8 cellular contexts compared by ENCODE assay signal in genomic region chr12:54173066-54173726, GRCh38. TPM values are rescaled to one million over a fixed set of nuclear protein-coding genes. Genes with fewer than 3 reads are reported as not detected.
DNase-seq lines count a peak whose midpoint lies in the region; ATAC-seq, FAIRE-seq and TF ChIP-seq lines count a peak whose summit lies in the region.

No MANE protein-coding gene starts in this region.

- no peaks in the 10 kb centered on the region for H3K9me3 ChIP-seq in naive thymus-derived CD4-positive, alpha-beta T cell (ENCODE audit: control insufficient read depth in 2 of 3, low read length in 3 of 3)

- CTCF ChIA-PET in naive thymus-derived CD4-positive, alpha-beta T cell (lab: Charles Lee) = no interaction called here

- peak; percentile 56 for ATAC-seq in naive thymus-derived CD4-positive, alpha-beta T cell
- ATAC-seq in HG03175 (IDR thresholded peaks at IDR 0.05; ENCODE audit: unreplicated experiment) = no peak

- H3K4me3 ChIP-seq in NB4 (ENCODE audit: low read depth, low read length) = peak overlapping the region; percentile 9
- H3K4me3 ChIP-seq in epithelial cell of proximal tubule (ENCODE audit: low read depth, low read length) = peak overlapping the region; percentile 33
- peak overlapping the region; percentile 38 for H3K4me3 ChIP-seq in naive thymus-derived CD4-positive, alpha-beta T cell (ENCODE audit: low read length)

- POLR2A ChIA-PET in naive thymus-derived CD4-positive, alpha-beta T cell (lab: Charles Lee) = no interaction called here

- TF ChIP-seq CTCF in NB4 (IDR thresholded peaks at IDR 0.05; ENCODE audit: low read depth, low read length) (no peak), epithelial cell of proximal tubule (conservative IDR thresholded peaks at IDR 0.05; ENCODE audit: low read depth, low read length) (no peak)

- H3K27ac Mint-ChIP-seq in activated CD4-positive, alpha-beta T cell treated with anti-CD3 and anti-CD28 coated beads, Interleukin-2, amount 10 ng/mL, durations not matched to agents 24 days and 14 days = no peak overlapping the region
- no peak overlapping the region for H3K27ac Mint-ChIP-seq in naive thymus-derived CD4-positive, alpha-beta T cell

- intact Hi-C loops in activated CD4-positive, alpha-beta T cell treated with anti-CD3 and anti-CD28 coated beads, Interleukin-2, amount 10 ng/mL, durations not matched to agents 24 days and 14 days (cut with micrococcal nuclease) = no loop called here
- intact Hi-C loops in naive thymus-derived CD4-positive, alpha-beta T cell (cut with micrococcal nuclease) = no loop called here

- DNase-seq in D341Med (ENCODE audit: low spot score) (peak; percentile 82), NB4 (ENCODE audit: low read depth) (peak; percentile 47), epithelial cell of proximal tubule (ENCODE audit: low read depth) (no peak), GM19239 (ENCODE audit: insufficient read length, low spot score) (no peak), NCI-H2029 (lab: John Stamatoyannopoulos, UW) (no peak)
- peak; percentile 79 for DNase-seq in activated CD4-positive, alpha-beta T cell treated with anti-CD3 and anti-CD28 coated beads, Interleukin-2, amount 10 ng/mL, durations not matched to agents 24 days and 14 days
- DNase-seq in naive thymus-derived CD4-positive, alpha-beta T cell = peak in 6 of 9 donors; percentile 20 to 52 (median 27)

- peaks cover 5% of the 10 kb centered on the region for H3K4me1 Mint-ChIP-seq in activated CD4-positive, alpha-beta T cell treated with anti-CD3 and anti-CD28 coated beads, Interleukin-2, amount 10 ng/mL, durations not matched to agents 24 days and 14 days
- H3K4me1 Mint-ChIP-seq in naive thymus-derived CD4-positive, alpha-beta T cell = peaks cover 5 to 12% (median 7%) of the 10 kb centered on the region in 7 donors

- no peak for TF ChIP-seq POLR2A in NB4 (IDR thresholded peaks at IDR 0.05; ENCODE audit: extremely low read depth, insufficient read length)

- H3K36me3 ChIP-seq in naive thymus-derived CD4-positive, alpha-beta T cell (ENCODE audit: control insufficient read depth in 2 of 3, insufficient read depth in 3 of 3, low read length in 3 of 3) = no peaks in the 10 kb centered on the region

- H3K27me3 ChIP-seq in naive thymus-derived CD4-positive, alpha-beta T cell (ENCODE audit: control insufficient read depth in 2 of 2, insufficient read depth in 2 of 2, low read length in 2 of 2) = peaks cover 13 to 17% of the 10 kb centered on the region in 2 donors

- H3K9me3 Mint-ChIP-seq in activated CD4-positive, alpha-beta T cell treated with anti-CD3 and anti-CD28 coated beads, Interleukin-2, amount 10 ng/mL, durations not matched to agents 24 days and 14 days = no peaks in the 10 kb centered on the region
- H3K9me3 Mint-ChIP-seq in naive thymus-derived CD4-positive, alpha-beta T cell = no peaks in the 10 kb centered on the region

- no peak for FAIRE-seq in GM19239 (lab: Jason Lieb, UNC)

- peaks cover 4% of the 10 kb centered on the region in 2 donors for H3K4me1 ChIP-seq in naive thymus-derived CD4-positive, alpha-beta T cell (ENCODE audit: control insufficient read depth in 2 of 2, insufficient read depth in 2 of 2, low read length in 2 of 2)

- no peak overlapping the region for H3K4me3 Mint-ChIP-seq in activated CD4-positive, alpha-beta T cell treated with anti-CD3 and anti-CD28 coated beads, Interleukin-2, amount 10 ng/mL, durations not matched to agents 24 days and 14 days
- H3K4me3 Mint-ChIP-seq in naive thymus-derived CD4-positive, alpha-beta T cell = no peak overlapping the region

- H3K27ac ChIP-seq in naive thymus-derived CD4-positive, alpha-beta T cell (ENCODE audit: low read depth, low read length) = no peak overlapping the region

- peaks cover 3% of the 10 kb centered on the region for H3K27me3 Mint-ChIP-seq in activated CD4-positive, alpha-beta T cell treated with anti-CD3 and anti-CD28 coated beads, Interleukin-2, amount 10 ng/mL, durations not matched to agents 24 days and 14 days
- peaks cover 4 to 10% (median 6%) of the 10 kb centered on the region in 5 donors for H3K27me3 Mint-ChIP-seq in naive thymus-derived CD4-positive, alpha-beta T cell

- H3K36me3 Mint-ChIP-seq in activated CD4-positive, alpha-beta T cell treated with anti-CD3 and anti-CD28 coated beads, Interleukin-2, amount 10 ng/mL, durations not matched to agents 24 days and 14 days (ENCODE audit: low read depth) = no peaks in the 10 kb centered on the region
- peaks cover 0 to 6% (median 0%) of the 10 kb centered on the region in 5 donors for H3K36me3 Mint-ChIP-seq in naive thymus-derived CD4-positive, alpha-beta T cell

RNA-seq across cellular contexts. Expression of gene SMUG1, which starts 15.6 kb away (rescaled TPM):
- total RNA-seq in activated CD4-positive, alpha-beta T cell treated with anti-CD3 and anti-CD28 coated beads, Interleukin-2, amount 10 ng/mL, durations not matched to agents 24 days and 14 days = 28.2 and 28.8 TPM in 2 replicates
- total RNA-seq in epithelial cell of proximal tubule = 44.6 and 48.0 TPM in 2 replicates
- total RNA-seq in naive thymus-derived CD4-positive, alpha-beta T cell = 10 to 100 TPM in 4 of 5 experiments, 1 to 10 TPM in 1; 9.4 to 29.9 (median 22.2) TPM
- polyA plus RNA-seq in naive thymus-derived CD4-positive, alpha-beta T cell = 10 to 100 TPM; 20.6 to 25.0 TPM

Comparison
In these comparisons a context has a peak if more than half of its experiments do, and no peak if none do; other contexts are left out.
1. DNase-seq: peak in D341Med (single experiment), NB4 (single experiment), activated CD4-positive, alpha-beta T cell treated with anti-CD3 and anti-CD28 coated beads, Interleukin-2, amount 10 ng/mL, durations not matched to agents 24 days and 14 days (single experiment) and naive thymus-derived CD4-positive, alpha-beta T cell (6 of 9); none in epithelial cell of proximal tubule (single experiment), GM19239 (single experiment) and NCI-H2029 (single experiment).
2. Peak in every context shown above with its lines, with median percentiles within 50 percentile points of each other: H3K4me3 ChIP-seq.